15 cellular contexts compared by ENCODE assay signal in the genomic region with DNA sequence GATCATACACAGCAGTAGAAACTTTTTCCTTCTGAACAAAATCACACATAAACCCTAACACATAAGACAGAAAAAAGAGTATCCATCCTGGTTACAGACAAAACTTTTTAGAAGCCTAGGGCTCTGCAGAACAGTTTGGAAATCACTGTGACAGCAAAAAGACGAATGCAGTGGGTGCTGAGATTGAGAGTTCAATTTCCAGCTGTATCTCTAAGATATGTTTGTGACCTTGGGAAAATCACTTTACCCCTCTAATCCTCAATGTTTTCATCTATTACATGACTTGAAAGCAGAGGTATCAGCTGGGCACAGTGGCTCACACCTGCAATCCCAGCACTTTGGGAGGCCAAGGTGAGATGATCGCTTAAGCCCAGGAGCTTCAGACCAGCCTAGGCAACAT.
A peak's percentile ranks its signal among the peaks of the same experiment; 100 is the strongest.
DNase-seq lines count a peak whose midpoint lies in the region; ATAC-seq and TF ChIP-seq lines count a peak whose summit lies in the region.
"Had no signal": no experiment of that assay in that cellular context is flagged by ENCODE, and none has a peak within 500 bp of the region (broad histone marks: within the 10 kb centered on the region; RNA-seq: fewer than 3 reads in every experiment).

No MANE protein-coding gene starts in this region.

- whole genome bisulfite sequencing in H9 (ENCODE audit: extremely low coverage, insufficient read length, low lambda C conversion rate): no CpG with 5 or more reads among the region's 2 CpGs

- H3K9me3 ChIP-seq in CD4-positive, alpha-beta T cell (ENCODE audit: control insufficient read depth, low read length): no peaks in the 10 kb centered on the region
- H3K9me3 ChIP-seq in H9 (ENCODE audit: control insufficient read depth, low read depth, low read length) (no peaks in the 10 kb centered on the region), vagina (no peaks in the 10 kb centered on the region)
- H3K9me3 ChIP-seq: A549 had no signal

- no peak overlapping the region for H4K91ac ChIP-seq in H9 (ENCODE audit: insufficient read length, low read depth, low read length)

- intact Hi-C loops in CD4-positive, alpha-beta T cell (cut with DNase I, micrococcal nuclease): loop anchor here in 1 of 2 experiments (5.0 kb wide), 1 partner anchor 37 kb away; no protein-coding TSS in a partner anchor
- intact Hi-C loops in vagina (cut with DNase I): no loop called here

- peaks cover 3% of the 10 kb centered on the region for H3K4me1 ChIP-seq in H9 (ENCODE audit: insufficient read depth, low read length)
- no peaks in the 10 kb centered on the region for H3K4me1 ChIP-seq in vagina

- no peak overlapping the region for H2BK15ac ChIP-seq in H9 (ENCODE audit: low read depth, low read length)

- H3K14ac ChIP-seq in H9 (ENCODE audit: insufficient read depth, low read length): no peak overlapping the region

- H3K18ac ChIP-seq in H9 (ENCODE audit: insufficient read length, low read depth, low read length): no peak overlapping the region

- no peak overlapping the region for H3K4ac ChIP-seq in H9 (ENCODE audit: low read depth, low read length)

- H3K9me3 Mint-ChIP-seq in CD4-positive, alpha-beta T cell: no peaks in the 10 kb centered on the region
- H3K9me3 Mint-ChIP-seq in H9 (no peaks in the 10 kb centered on the region), nephron (no peaks in the 10 kb centered on the region)
- H3K9me3 Mint-ChIP-seq in effector memory CD8-positive, alpha-beta T cell: no peaks in the 10 kb centered on the region
- H3K9me3 Mint-ChIP-seq: CD4-positive, alpha-beta memory T cell had no signal

- TF ChIP-seq CTCF in CD4-positive, alpha-beta T cell (IDR thresholded peaks at IDR 0.05): no peak
- TF ChIP-seq CTCF in H9 (conservative IDR thresholded peaks at IDR 0.05) (no peak), nephron (IDR thresholded peaks at IDR 0.05; ENCODE audit: unreplicated experiment in 3 of 3) (no peak), vagina (IDR thresholded peaks at IDR 0.05) (no peak)

- no peak overlapping the region for H3K27ac ChIP-seq in CD4-positive, alpha-beta T cell (ENCODE audit: low read depth, low read length)
- no peak overlapping the region for H3K27ac ChIP-seq in H9 (ENCODE audit: insufficient read length, low read depth, low read length)
- H3K27ac ChIP-seq in vagina: no peak overlapping the region
- H3K27ac ChIP-seq: A549, KMS-11 had no signal

- no peak overlapping the region for H3K56ac ChIP-seq in H9 (ENCODE audit: insufficient read length, low read depth, low read length)

- no peak overlapping the region for H3K9ac ChIP-seq in H9 (ENCODE audit: extremely low read depth, insufficient read length, low read length)
- H3K9ac ChIP-seq: KMS-11 had no signal

- no peak overlapping the region for H2BK5ac ChIP-seq in H9 (ENCODE audit: insufficient read length, low read length)

- H3K23me2 ChIP-seq in H9 (ENCODE audit: insufficient read length, low read depth, low read length, poor library complexity, severe bottlenecking): no peaks in the 10 kb centered on the region

- H3K4me3 Mint-ChIP-seq in CD4-positive, alpha-beta T cell: no peak overlapping the region
- H3K4me3 Mint-ChIP-seq in H9 (no peak overlapping the region), nephron (no peak overlapping the region)
- H3K4me3 Mint-ChIP-seq in effector memory CD8-positive, alpha-beta T cell: no peak overlapping the region

- no peak for TF ChIP-seq POLR2A in vagina (IDR thresholded peaks at IDR 0.05)

- no peak for DNase-seq in CD4-positive, alpha-beta T cell
- DNase-seq in H9: no peak
- DNase-seq in effector memory CD8-positive, alpha-beta T cell: no peak
- no peak for DNase-seq in vagina (ENCODE audit: extremely low spot score in 2 of 2)
- DNase-seq in SW 1271 (lab: John Stamatoyannopoulos, UW): no peak
- DNase-seq in HK-2 (ENCODE audit: unreplicated experiment): no peak
- DNase-seq: CD4-positive, alpha-beta memory T cell; NCI-H1417 treated with DMSO at 0.1 percent for 48 hours; NCI-H187 treated with DMSO at 0.1 percent for 48 hours; NCI-H2227 treated with DMSO at 0.1 percent for 48 hours; NCI-H510A treated with DMSO at 0.1 percent for 48 hours; NCI-H82 had no signal

- H3K4me3 ChIP-seq in vagina: no peak overlapping the region
- H3K4me3 ChIP-seq: A549 had no signal

- H2AFZ ChIP-seq in H9 (ENCODE audit: low read length): no peak overlapping the region

- no peaks in the 10 kb centered on the region; the same call in 1 of the 2 replicates for H3K79me2 ChIP-seq in H9 (ENCODE audit: insufficient read depth, low read length)

- CTCF ChIA-PET in CD4-positive, alpha-beta T cell (lab: Charles Lee): interaction anchor here (1.2 kb wide), 1 partner anchor 119 kb away, joined by 3 read pairs; no protein-coding TSS in a partner anchor

- POLR2A ChIA-PET in CD4-positive, alpha-beta T cell (lab: Charles Lee): interaction anchor here (1.4 kb wide), 1 partner anchor 9 kb away, joined by 5 read pairs; no protein-coding TSS in a partner anchor

- H3K4me2 ChIP-seq in H9 (ENCODE audit: insufficient read depth, insufficient read length, low read length): no peak overlapping the region
- H3K4me2 ChIP-seq: A549, KMS-11 had no signal

- H3K79me1 ChIP-seq in H9 (ENCODE audit: insufficient read depth, low read depth, low read length, poor library complexity, severe bottlenecking): no peaks in the 10 kb centered on the region

- no peak overlapping the region for H3K23ac ChIP-seq in H9 (ENCODE audit: insufficient read length, low read depth, low read length)

- H2BK120ac ChIP-seq in H9 (ENCODE audit: low read depth, low read length, poor library complexity, severe bottlenecking): no peak overlapping the region

- peaks cover 53% of the 10 kb centered on the region for H3K4me1 Mint-ChIP-seq in CD4-positive, alpha-beta T cell (ENCODE audit: low read depth)
- peaks cover 20 to 26% of the 10 kb centered on the region in 2 experiments for H3K4me1 Mint-ChIP-seq in H9
- peaks cover 29 to 43% of the 10 kb centered on the region in 2 donors for H3K4me1 Mint-ChIP-seq in effector memory CD8-positive, alpha-beta T cell (ENCODE audit: low read depth in 2 of 2)
- peaks cover 7% of the 10 kb centered on the region for H3K4me1 Mint-ChIP-seq in nephron

- H2BK12ac ChIP-seq in H9 (ENCODE audit: insufficient read length, low read depth, low read length): no peak overlapping the region

- no peaks in the 10 kb centered on the region for H3K27me3 ChIP-seq in CD4-positive, alpha-beta T cell (ENCODE audit: control insufficient read depth, insufficient read depth, low read length)
- no peaks in the 10 kb centered on the region for H3K27me3 ChIP-seq in H9 (ENCODE audit: insufficient read depth, low read length)
- no peaks in the 10 kb centered on the region for H3K27me3 ChIP-seq in vagina

- H2BK20ac ChIP-seq in H9 (ENCODE audit: low read depth, low read length, poor library complexity, severe bottlenecking): no peak overlapping the region

- H3K36me3 ChIP-seq in vagina: no peaks in the 10 kb centered on the region

- no peaks in the 10 kb centered on the region for H4K20me1 ChIP-seq in H9 (ENCODE audit: control insufficient read depth, insufficient read depth, insufficient read length)

- no peaks in the 10 kb centered on the region for H3K27me3 Mint-ChIP-seq in CD4-positive, alpha-beta T cell
- no peaks in the 10 kb centered on the region for H3K27me3 Mint-ChIP-seq in H9 (ENCODE audit: low read depth)
- no peaks in the 10 kb centered on the region for H3K27me3 Mint-ChIP-seq in effector memory CD8-positive, alpha-beta T cell
- no peaks in the 10 kb centered on the region for H3K27me3 Mint-ChIP-seq in nephron (ENCODE audit: low read depth)
- H3K27me3 Mint-ChIP-seq: CD4-positive, alpha-beta memory T cell had no signal

- H4K8ac ChIP-seq in H9 (replicated peaks; ENCODE audit: insufficient read length, low read depth, low read length): no peak overlapping the region

- no peak overlapping the region for H2AK5ac ChIP-seq in H9 (ENCODE audit: insufficient read length, low read length)

- peak overlapping the region; percentile 15 for H3K27ac Mint-ChIP-seq in CD4-positive, alpha-beta T cell
- H3K27ac Mint-ChIP-seq in H9: peak overlapping the region; percentile 55 to 89 (median 68); a peak in 4 of 7 replicates
- peak overlapping the region; percentile 41 to 74 for H3K27ac Mint-ChIP-seq in effector memory CD8-positive, alpha-beta T cell
- H3K27ac Mint-ChIP-seq in nephron: peak overlapping the region in 2 of 3 experiments; percentile 49 to 61

- H3T11ph ChIP-seq in H9 (ENCODE audit: low read length): no peak overlapping the region

- H4K5ac ChIP-seq in H9 (ENCODE audit: insufficient read length, low read depth, low read length): no peak overlapping the region

- ATAC-seq in CD4-positive, alpha-beta T cell (ENCODE audit: poor library complexity): no peak
- no peak for ATAC-seq in effector memory CD8-positive, alpha-beta T cell (replicated peaks)

- peaks cover 6% of the 10 kb centered on the region for H3K36me3 Mint-ChIP-seq in CD4-positive, alpha-beta T cell (ENCODE audit: low read depth)
- H3K36me3 Mint-ChIP-seq in H9 (ENCODE audit: insufficient read depth in 1 of 3, low read depth in 3 of 3) (no peaks in the 10 kb centered on the region), nephron (ENCODE audit: low read depth) (no peaks in the 10 kb centered on the region)
- peaks cover 20% of the 10 kb centered on the region for H3K36me3 Mint-ChIP-seq in effector memory CD8-positive, alpha-beta T cell (ENCODE audit: insufficient read depth)
- H3K36me3 Mint-ChIP-seq: CD4-positive, alpha-beta memory T cell had no signal

Comparison
In these comparisons a context has a peak if more than half of its experiments do, and no peak if none do; other contexts are left out.
1. H3K27ac Mint-ChIP-seq: peak in every context shown above with its lines; median percentile 68 in H9; 58 in effector memory CD8-positive, alpha-beta T cell; 55 in nephron; 15 in CD4-positive, alpha-beta T cell.